ENCODE assay signal across 2 cellular contexts in genomic region chr1:8611634-8612521, GRCh38.
TF ChIP-seq lines count a peak whose summit lies in the region.
"Not testable (repeated sequence)": the region's sequence is repeated elsewhere in the genome, so short reads cannot be mapped to it uniquely, and the experiment has no call there.

No MANE protein-coding gene starts in this region.

TF ChIP-seq in IMR-90, 13 proteins besides CTCF, POLR2A, EP300 and RAD21:
- TF ChIP-seq CEBPB (IDR thresholded peaks at IDR 0.05; ENCODE audit: low read depth, low read length) = 0 out of 2 replicates have a peak, but pooled peaks have one; percentile 31

TF ChIP-seq in K562, 482 proteins besides CTCF, POLR2A, EP300 and RAD21:
- TF ChIP-seq NKRF (IDR thresholded peaks at IDR 0.05; ENCODE audit: borderline replicate concordance) (0 out of 2 replicates have a peak, but pooled peaks have one; percentile 2), ATF3 (IDR thresholded peaks at IDR 0.05) (peak; percentile 76), FOXK2 (conservative IDR thresholded peaks at IDR 0.05 in 1 of 2, IDR thresholded peaks at IDR 0.05 in 1 of 2; ENCODE audit: low read depth in 2 of 2) (0 out of 4 replicates have a peak, but pooled peaks of 1 of the 2 experiments have one; percentile 34), CEBPB (tag; IDR thresholded peaks at IDR 0.05) (peak; percentile 84), MNT (conservative IDR thresholded peaks at IDR 0.05) (peak; percentile 79 to 88), VEZF1 (CRISPR knock-in tag; IDR thresholded peaks at IDR 0.05) (0 out of 2 replicates have a peak, but pooled peaks have one; percentile 20), RAD51 (IDR thresholded peaks at IDR 0.05; ENCODE audit: borderline replicate concordance, low read depth) (peak; percentile 48; the same call in 1 of the 2 replicates), CEBPG (tag; conservative IDR thresholded peaks at IDR 0.05 in 1 of 2, IDR thresholded peaks at IDR 0.05 in 1 of 2) (peak; percentile 76 to 90), ZNF57 (CRISPR knock-in tag; IDR thresholded peaks at IDR 0.05) (peak; percentile 90), MYC (IDR thresholded peaks at IDR 0.05; ENCODE audit: low read depth, low read length) (0 out of 2 replicates have a peak, but pooled peaks have one; percentile 13), PRDM10 (IDR thresholded peaks at IDR 0.05; ENCODE audit: partially characterized antibody) (peak; percentile 83), HMBOX1 (IDR thresholded peaks at IDR 0.05) (peak; percentile 81), USF2 (CRISPR knock-in tag; IDR thresholded peaks at IDR 0.05) (peak; percentile 61), ATF4 (CRISPR knock-in tag; IDR thresholded peaks at IDR 0.05) (0 out of 2 replicates have a peak, but pooled peaks have one; percentile 28), DACH1 (IDR thresholded peaks at IDR 0.05; ENCODE audit: partially characterized antibody) (peak; percentile 9), ATF7 (IDR thresholded peaks at IDR 0.05) (peak; percentile 47; the same call in 1 of the 2 replicates), USF1 (CRISPR knock-in tag; IDR thresholded peaks at IDR 0.05) (peak; percentile 61), CBFA2T2 (conservative IDR thresholded peaks at IDR 0.05) (0 out of 2 replicates have a peak, but pooled peaks have one; percentile 15)
- TF ChIP-seq ATF3 (CRISPR knock-in tag; conservative IDR thresholded peaks at IDR 0.05); CEBPG (CRISPR knock-in tag; IDR thresholded peaks at IDR 0.05); MYC (CRISPR knock-in tag; IDR thresholded peaks at IDR 0.05; ENCODE audit: borderline replicate concordance, low read depth): not testable (repeated sequence)
